In genomic region chr9:4334439-4334838, GRCh38 we compare ENCODE assay signal across 2 cellular contexts.
TF ChIP-seq lines count a peak whose summit lies in the region.

No MANE protein-coding gene starts in this region.

TF ChIP-seq in SK-N-SH treated with all-trans-retinoic acid at 6 μM for 48 hours, 23 proteins besides CTCF, POLR2A, EP300 and RAD21 (continued from another document):
- TF ChIP-seq CREB5 (CRISPR knock-in tag; IDR thresholded peaks at IDR 0.05; ENCODE audit: low read depth) (no peak), POU6F1 (CRISPR knock-in tag; IDR thresholded peaks at IDR 0.05; ENCODE audit: borderline replicate concordance, low read depth) (no peak), TOX (CRISPR knock-in tag; IDR thresholded peaks at IDR 0.05; ENCODE audit: borderline replicate concordance) (no peak), ARNTL (CRISPR knock-in tag; IDR thresholded peaks at IDR 0.05; ENCODE audit: borderline replicate concordance, low read depth) (no peak), ZNF565 (CRISPR knock-in tag; conservative IDR thresholded peaks at IDR 0.05; ENCODE audit: low read depth) (no peak), ZNF70 (CRISPR knock-in tag; IDR thresholded peaks at IDR 0.05) (no peak), ISL1 (CRISPR knock-in tag; IDR thresholded peaks at IDR 0.05) (no peak), CSRNP3 (CRISPR knock-in tag; IDR thresholded peaks at IDR 0.05) (no peak)

TF ChIP-seq in SK-N-SH, 30 proteins besides CTCF, POLR2A, EP300 and RAD21 (continued from another document):
- TF ChIP-seq USF2 (IDR thresholded peaks at IDR 0.05; ENCODE audit: borderline replicate concordance, low read depth, low read length): no peak
- TF ChIP-seq FOXJ3 (CRISPR knock-in tag; IDR thresholded peaks at IDR 0.05): no peak
- no peak for TF ChIP-seq FOSL2 (IDR thresholded peaks at IDR 0.05; ENCODE audit: borderline replicate concordance, low read depth)
- TF ChIP-seq JUND (IDR thresholded peaks at IDR 0.05): no peak
- no peak for TF ChIP-seq GABPA (IDR thresholded peaks at IDR 0.05; ENCODE audit: low read depth)
- no peak for TF ChIP-seq NFIC (IDR thresholded peaks at IDR 0.05; ENCODE audit: borderline replicate concordance)
- no peak for TF ChIP-seq POLR2AphosphoS5 (IDR thresholded peaks at IDR 0.05; ENCODE audit: low read depth, low read length)
- no peak for TF ChIP-seq EZH2phosphoT487 (IDR thresholded peaks at IDR 0.05; ENCODE audit: borderline replicate concordance, low read depth)
- TF ChIP-seq REST (IDR thresholded peaks at IDR 0.05; ENCODE audit: low read depth, low read length): no peak
- TF ChIP-seq MXI1 (IDR thresholded peaks at IDR 0.05; ENCODE audit: low read depth, low read length): no peak
- no peak for TF ChIP-seq MAX (IDR thresholded peaks at IDR 0.05; ENCODE audit: low read depth)
- no peak for TF ChIP-seq TCF12 (IDR thresholded peaks at IDR 0.05)
- no peak for TF ChIP-seq SIN3A (IDR thresholded peaks at IDR 0.05; ENCODE audit: borderline replicate concordance, low read depth, low read length)
- no peak for TF ChIP-seq RXRA (IDR thresholded peaks at IDR 0.05; ENCODE audit: borderline replicate concordance, low read depth)
- no peak for TF ChIP-seq ZBTB33 (IDR thresholded peaks at IDR 0.05; ENCODE audit: borderline replicate concordance, low read depth)
